In the genomic region with DNA sequence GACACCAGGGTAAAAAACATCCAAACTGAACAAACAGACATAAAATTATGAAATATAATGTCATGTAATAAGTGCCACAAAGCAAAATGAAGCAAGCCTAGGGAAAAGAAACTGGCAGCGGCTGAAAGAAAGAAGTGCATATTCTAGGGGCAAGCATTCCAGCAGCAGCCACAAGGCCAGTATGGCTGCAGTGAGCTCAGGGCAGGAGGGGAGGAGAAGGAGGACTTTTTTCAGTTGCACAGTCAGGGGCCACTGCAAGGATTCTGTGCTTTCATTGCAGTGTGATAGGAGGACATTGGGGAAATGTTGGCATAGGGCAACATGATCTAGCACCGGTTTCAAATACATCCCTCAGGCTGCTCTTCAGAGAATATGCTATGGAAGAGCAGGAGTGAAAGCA, we compare ENCODE assay signal across 1 cellular context.
TF ChIP-seq lines count a peak whose summit lies in the region.

No MANE protein-coding gene starts in this region.

TF ChIP-seq in GM23338, 12 proteins besides CTCF, POLR2A, EP300 and RAD21:
- TF ChIP-seq, protein P1, sequence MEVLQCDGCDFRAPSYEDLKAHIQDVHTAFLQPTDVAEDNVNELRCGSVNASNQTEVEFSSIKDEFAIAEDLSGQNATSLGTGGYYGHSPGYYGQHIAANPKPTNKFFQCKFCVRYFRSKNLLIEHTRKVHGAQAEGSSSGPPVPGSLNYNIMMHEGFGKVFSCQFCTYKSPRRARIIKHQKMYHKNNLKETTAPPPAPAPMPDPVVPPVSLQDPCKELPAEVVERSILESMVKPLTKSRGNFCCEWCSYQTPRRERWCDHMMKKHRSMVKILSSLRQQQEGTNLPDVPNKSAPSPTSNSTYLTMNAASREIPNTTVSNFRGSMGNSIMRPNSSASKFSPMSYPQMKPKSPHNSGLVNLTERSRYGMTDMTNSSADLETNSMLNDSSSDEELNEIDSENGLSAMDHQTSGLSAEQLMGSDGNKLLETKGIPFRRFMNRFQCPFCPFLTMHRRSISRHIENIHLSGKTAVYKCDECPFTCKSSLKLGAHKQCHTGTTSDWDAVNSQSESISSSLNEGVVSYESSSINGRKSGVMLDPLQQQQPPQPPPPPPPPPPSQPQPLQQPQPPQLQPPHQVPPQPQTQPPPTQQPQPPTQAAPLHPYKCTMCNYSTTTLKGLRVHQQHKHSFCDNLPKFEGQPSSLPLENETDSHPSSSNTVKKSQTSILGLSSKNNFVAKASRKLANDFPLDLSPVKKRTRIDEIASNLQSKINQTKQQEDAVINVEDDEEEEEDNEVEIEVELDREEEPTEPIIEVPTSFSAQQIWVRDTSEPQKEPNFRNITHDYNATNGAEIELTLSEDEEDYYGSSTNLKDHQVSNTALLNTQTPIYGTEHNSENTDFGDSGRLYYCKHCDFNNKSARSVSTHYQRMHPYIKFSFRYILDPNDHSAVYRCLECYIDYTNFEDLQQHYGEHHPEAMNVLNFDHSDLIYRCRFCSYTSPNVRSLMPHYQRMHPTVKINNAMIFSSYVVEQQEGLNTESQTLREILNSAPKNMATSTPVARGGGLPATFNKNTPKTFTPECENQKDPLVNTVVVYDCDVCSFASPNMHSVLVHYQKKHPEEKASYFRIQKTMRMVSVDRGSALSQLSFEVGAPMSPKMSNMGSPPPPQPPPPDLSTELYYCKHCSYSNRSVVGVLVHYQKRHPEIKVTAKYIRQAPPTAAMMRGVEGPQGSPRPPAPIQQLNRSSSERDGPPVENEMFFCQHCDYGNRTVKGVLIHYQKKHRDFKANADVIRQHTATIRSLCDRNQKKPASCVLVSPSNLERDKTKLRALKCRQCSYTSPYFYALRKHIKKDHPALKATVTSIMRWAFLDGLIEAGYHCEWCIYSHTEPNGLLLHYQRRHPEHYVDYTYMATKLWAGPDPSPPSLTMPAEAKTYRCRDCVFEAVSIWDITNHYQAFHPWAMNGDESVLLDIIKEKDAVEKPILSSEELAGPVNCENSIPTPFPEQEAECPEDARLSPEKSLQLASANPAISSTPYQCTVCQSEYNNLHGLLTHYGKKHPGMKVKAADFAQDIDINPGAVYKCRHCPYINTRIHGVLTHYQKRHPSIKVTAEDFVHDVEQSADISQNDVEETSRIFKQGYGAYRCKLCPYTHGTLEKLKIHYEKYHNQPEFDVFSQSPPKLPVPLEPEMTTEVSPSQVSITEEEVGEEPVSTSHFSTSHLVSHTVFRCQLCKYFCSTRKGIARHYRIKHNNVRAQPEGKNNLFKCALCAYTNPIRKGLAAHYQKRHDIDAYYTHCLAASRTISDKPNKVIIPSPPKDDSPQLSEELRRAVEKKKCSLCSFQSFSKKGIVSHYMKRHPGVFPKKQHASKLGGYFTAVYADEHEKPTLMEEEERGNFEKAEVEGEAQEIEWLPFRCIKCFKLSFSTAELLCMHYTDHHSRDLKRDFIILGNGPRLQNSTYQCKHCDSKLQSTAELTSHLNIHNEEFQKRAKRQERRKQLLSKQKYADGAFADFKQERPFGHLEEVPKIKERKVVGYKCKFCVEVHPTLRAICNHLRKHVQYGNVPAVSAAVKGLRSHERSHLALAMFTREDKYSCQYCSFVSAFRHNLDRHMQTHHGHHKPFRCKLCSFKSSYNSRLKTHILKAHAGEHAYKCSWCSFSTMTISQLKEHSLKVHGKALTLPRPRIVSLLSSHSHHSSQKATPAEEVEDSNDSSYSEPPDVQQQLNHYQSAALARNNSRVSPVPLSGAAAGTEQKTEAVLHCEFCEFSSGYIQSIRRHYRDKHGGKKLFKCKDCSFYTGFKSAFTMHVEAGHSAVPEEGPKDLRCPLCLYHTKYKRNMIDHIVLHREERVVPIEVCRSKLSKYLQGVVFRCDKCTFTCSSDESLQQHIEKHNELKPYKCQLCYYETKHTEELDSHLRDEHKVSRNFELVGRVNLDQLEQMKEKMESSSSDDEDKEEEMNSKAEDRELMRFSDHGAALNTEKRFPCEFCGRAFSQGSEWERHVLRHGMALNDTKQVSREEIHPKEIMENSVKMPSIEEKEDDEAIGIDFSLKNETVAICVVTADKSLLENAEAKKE (CRISPR knock-in tag; IDR thresholded peaks at IDR 0.05) = no peak; the same call in 1 of the 2 replicates
- TF ChIP-seq CREB1 (CRISPR knock-in tag; IDR thresholded peaks at IDR 0.05; ENCODE audit: low read depth) (no peak), NANOG (IDR thresholded peaks at IDR 0.05; ENCODE audit: borderline replicate concordance) (no peak), EZH2phosphoT487 (IDR thresholded peaks at IDR 0.05; ENCODE audit: unreplicated experiment) (no peak), STAT1 (IDR thresholded peaks at IDR 0.05; ENCODE audit: unreplicated experiment) (no peak), ZNF114 (CRISPR knock-in tag; IDR thresholded peaks at IDR 0.05) (no peak), POLR2AphosphoS5 (IDR thresholded peaks at IDR 0.05; ENCODE audit: low read depth) (no peak), JUNB (IDR thresholded peaks at IDR 0.05; ENCODE audit: unreplicated experiment) (no peak), ZNF331 (CRISPR knock-in tag; IDR thresholded peaks at IDR 0.05; ENCODE audit: low read depth) (no peak), EZH2 (IDR thresholded peaks at IDR 0.05; ENCODE audit: low read depth, unreplicated experiment) (no peak)
- TF ChIP-seq, protein P2, sequence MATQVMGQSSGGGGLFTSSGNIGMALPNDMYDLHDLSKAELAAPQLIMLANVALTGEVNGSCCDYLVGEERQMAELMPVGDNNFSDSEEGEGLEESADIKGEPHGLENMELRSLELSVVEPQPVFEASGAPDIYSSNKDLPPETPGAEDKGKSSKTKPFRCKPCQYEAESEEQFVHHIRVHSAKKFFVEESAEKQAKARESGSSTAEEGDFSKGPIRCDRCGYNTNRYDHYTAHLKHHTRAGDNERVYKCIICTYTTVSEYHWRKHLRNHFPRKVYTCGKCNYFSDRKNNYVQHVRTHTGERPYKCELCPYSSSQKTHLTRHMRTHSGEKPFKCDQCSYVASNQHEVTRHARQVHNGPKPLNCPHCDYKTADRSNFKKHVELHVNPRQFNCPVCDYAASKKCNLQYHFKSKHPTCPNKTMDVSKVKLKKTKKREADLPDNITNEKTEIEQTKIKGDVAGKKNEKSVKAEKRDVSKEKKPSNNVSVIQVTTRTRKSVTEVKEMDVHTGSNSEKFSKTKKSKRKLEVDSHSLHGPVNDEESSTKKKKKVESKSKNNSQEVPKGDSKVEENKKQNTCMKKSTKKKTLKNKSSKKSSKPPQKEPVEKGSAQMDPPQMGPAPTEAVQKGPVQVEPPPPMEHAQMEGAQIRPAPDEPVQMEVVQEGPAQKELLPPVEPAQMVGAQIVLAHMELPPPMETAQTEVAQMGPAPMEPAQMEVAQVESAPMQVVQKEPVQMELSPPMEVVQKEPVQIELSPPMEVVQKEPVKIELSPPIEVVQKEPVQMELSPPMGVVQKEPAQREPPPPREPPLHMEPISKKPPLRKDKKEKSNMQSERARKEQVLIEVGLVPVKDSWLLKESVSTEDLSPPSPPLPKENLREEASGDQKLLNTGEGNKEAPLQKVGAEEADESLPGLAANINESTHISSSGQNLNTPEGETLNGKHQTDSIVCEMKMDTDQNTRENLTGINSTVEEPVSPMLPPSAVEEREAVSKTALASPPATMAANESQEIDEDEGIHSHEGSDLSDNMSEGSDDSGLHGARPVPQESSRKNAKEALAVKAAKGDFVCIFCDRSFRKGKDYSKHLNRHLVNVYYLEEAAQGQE (IDR thresholded peaks at IDR 0.05; ENCODE audit: unreplicated experiment) = no peak
- TF ChIP-seq, protein P3, sequence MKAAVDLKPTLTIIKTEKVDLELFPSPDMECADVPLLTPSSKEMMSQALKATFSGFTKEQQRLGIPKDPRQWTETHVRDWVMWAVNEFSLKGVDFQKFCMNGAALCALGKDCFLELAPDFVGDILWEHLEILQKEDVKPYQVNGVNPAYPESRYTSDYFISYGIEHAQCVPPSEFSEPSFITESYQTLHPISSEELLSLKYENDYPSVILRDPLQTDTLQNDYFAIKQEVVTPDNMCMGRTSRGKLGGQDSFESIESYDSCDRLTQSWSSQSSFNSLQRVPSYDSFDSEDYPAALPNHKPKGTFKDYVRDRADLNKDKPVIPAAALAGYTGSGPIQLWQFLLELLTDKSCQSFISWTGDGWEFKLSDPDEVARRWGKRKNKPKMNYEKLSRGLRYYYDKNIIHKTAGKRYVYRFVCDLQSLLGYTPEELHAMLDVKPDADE (IDR thresholded peaks at IDR 0.05) = no peak
